Comparison of ENCODE assay signal across 8 cellular contexts in genomic region chr21:29372063-29372802, GRCh38.
DNase-seq lines count a peak whose midpoint lies in the region; ATAC-seq and TF ChIP-seq lines count a peak whose summit lies in the region.

No MANE protein-coding gene starts in this region.

- CTCF ChIA-PET in T-cell (lab: Charles Lee): interaction anchor here (0.7 to 3.1 kb wide), 12 partner anchors 11 to 284 kb away, joined by 3 to 16 read pairs (median 4); no protein-coding TSS in a partner anchor

- H3K4me3 Mint-ChIP-seq in T-cell (no peak overlapping the region), brain (no peak overlapping the region)

- TF ChIP-seq CTCF in brain (conservative IDR thresholded peaks at IDR 0.05): peak; percentile 72 to 73

- peak; percentile 81 for ATAC-seq in GM18505 (IDR thresholded peaks at IDR 0.05; ENCODE audit: unreplicated experiment)
- peak; percentile 78 for ATAC-seq in HG02938 (IDR thresholded peaks at IDR 0.05; ENCODE audit: unreplicated experiment)
- peak; percentile 57 to 87 (median 69) for ATAC-seq in T-cell (replicated peaks in 1 of 4)

- H3K9me3 Mint-ChIP-seq in T-cell (no peaks in the 10 kb centered on the region), brain (peaks cover 0 to 5% (median 0%) of the 10 kb centered on the region in 5 experiments)

- POLR2A ChIA-PET in T-cell (lab: Charles Lee): no interaction called here

- TF ChIP-seq POLR2A in GM18505 (IDR thresholded peaks at IDR 0.05; ENCODE audit: borderline replicate concordance, extremely low read depth, insufficient read depth, insufficient read length): no peak

- H3K27me3 Mint-ChIP-seq in T-cell (no peaks in the 10 kb centered on the region), brain (no peaks in the 10 kb centered on the region)

- H3K27ac Mint-ChIP-seq in T-cell (no peak overlapping the region), brain (peak overlapping the region in 2 of 5 experiments; percentile 63 to 65)

- DNase-seq in AG08396 (ENCODE audit: low spot score) (peak; percentile 66), NCI-H146 treated with DMSO at 0.1 percent for 48 hours (lab: John Stamatoyannopoulos, UW; ENCODE audit: unreplicated experiment) (peak; percentile 32), T-cell (peak in 29 of 34 experiments; percentile 9 to 65 (median 34)), iPS-NIHi7 (ENCODE audit: extremely low spot score) (peak; percentile 79)
- peak; percentile 28 to 59 for DNase-seq in stimulated activated CD4-positive, alpha-beta T cell treated with anti-CD3 and anti-CD28 coated beads, Interleukin-2, amount 100 ng/mL, for 24 hours

- peaks cover 10 to 16% (median 10%) of the 10 kb centered on the region in 3 donors for H3K4me1 Mint-ChIP-seq in T-cell
- H3K4me1 Mint-ChIP-seq in brain: no peaks in the 10 kb centered on the region

- H3K36me3 Mint-ChIP-seq in T-cell (peaks cover 27% of the 10 kb centered on the region), brain (peaks cover 31% of the 10 kb centered on the region)

Comparison
In these comparisons a context has a peak if more than half of its experiments do, and no peak if none do; other contexts are left out.
1. Peak in every context shown above with its lines: DNase-seq and ATAC-seq.